ENCODE assay signal across 6 cellular contexts in the genomic region with DNA sequence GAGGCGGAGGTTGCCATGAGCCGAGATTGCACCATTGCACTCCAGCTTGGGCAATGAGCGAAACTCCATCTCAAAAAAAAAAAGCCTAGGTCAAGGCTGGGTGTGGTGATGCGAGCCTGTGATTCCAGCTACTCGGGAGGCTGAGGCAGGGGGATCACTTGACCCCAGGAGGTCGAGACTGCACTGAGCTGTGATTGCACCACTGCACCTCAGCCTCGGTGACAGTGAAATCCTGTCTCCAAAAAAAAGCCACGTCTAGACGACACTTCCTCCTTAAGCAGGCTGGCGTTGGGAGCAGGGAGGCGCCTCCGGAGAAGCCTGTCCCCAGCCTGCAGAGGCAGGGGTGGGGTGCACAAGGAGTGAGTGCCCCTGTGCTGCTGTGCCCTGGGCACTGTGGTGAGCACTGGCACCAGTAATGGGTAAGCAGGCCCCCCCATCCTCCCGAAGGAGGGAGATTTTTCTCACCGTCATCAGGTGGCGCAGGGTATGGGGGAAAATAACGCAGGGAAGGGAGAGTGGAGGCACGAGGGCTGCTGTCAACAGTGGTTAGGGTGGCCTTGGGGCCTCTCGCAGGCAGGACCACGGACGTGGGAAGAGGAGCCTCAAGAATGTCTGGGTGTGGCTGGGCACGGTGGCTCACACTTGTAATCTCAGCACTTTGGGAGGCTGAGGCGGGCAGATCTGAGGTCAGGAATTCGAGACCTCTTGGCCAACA. TPM values are rescaled to one million over a fixed set of nuclear protein-coding genes. Genes with fewer than 3 reads are reported as not detected.
DNase-seq lines count a peak whose midpoint lies in the region; ATAC-seq and TF ChIP-seq lines count a peak whose summit lies in the region.

No MANE protein-coding gene starts in this region.

- H3K27me3 Mint-ChIP-seq in T-helper 2 cell treated with Interferon-gamma antibody and Interleukin-4, amounts not matched to agents 5 μg/mL and 100 μg/mL, for 36 hours (ENCODE audit: low read depth), result no peaks in the 10 kb centered on the region

- TF ChIP-seq POLR2A in right lobe of liver (IDR thresholded peaks at IDR 0.05), result no peak

- H3K36me3 ChIP-seq in right lobe of liver, result peaks cover 0 to 69% (median 31%) of the 10 kb centered on the region in 4 donors

- 57% methylated on average over 13 of the region's 23 CpGs for WGBS in right lobe of liver (ENCODE audit: insufficient coverage, low coverage, low lambda C conversion rate, missing lambda C conversion rate)

- H3K27ac ChIP-seq in right lobe of liver, result no peak overlapping the region

- H3K4me1 Mint-ChIP-seq in T-helper 2 cell treated with Interferon-gamma antibody and Interleukin-4, amounts not matched to agents 5 μg/mL and 100 μg/mL, for 36 hours (ENCODE audit: low read depth), result peaks cover 25% of the 10 kb centered on the region

- intact Hi-C loops in right lobe of liver (cut with DNase I), result no loop called here

- TF ChIP-seq CTCF in right lobe of liver (IDR thresholded peaks at IDR 0.05), result no peak

- H3K9me3 ChIP-seq in right lobe of liver, result no peaks in the 10 kb centered on the region

- ATAC-seq in right lobe of liver, result peak; percentile 2 to 8 (median 4)
- no peak for ATAC-seq in GM21619 (IDR thresholded peaks at IDR 0.05; ENCODE audit: unreplicated experiment)
- ATAC-seq in GM18858 (IDR thresholded peaks at IDR 0.05; ENCODE audit: unreplicated experiment), result no peak

- H3K27ac Mint-ChIP-seq in T-helper 2 cell treated with Interferon-gamma antibody and Interleukin-4, amounts not matched to agents 5 μg/mL and 100 μg/mL, for 36 hours, result peak overlapping the region; percentile 86

- peak overlapping the region in 1 of 3 donors; percentile 10 for H3K4me3 ChIP-seq in right lobe of liver

- peak; percentile 75 for DNase-seq in ELR (ENCODE audit: low read depth)
- DNase-seq in T-helper 2 cell treated with Interferon-gamma antibody and Interleukin-4, amounts not matched to agents 5 μg/mL and 100 μg/mL, for 36 hours (ENCODE audit: low spot score), result peak; percentile 73
- DNase-seq in right lobe of liver, result no peak
- DNase-seq in NCI-H1694 treated with DMSO at 0.1 percent for 48 hours (lab: John Stamatoyannopoulos, UW), result no peak

- H3K4me3 Mint-ChIP-seq in T-helper 2 cell treated with Interferon-gamma antibody and Interleukin-4, amounts not matched to agents 5 μg/mL and 100 μg/mL, for 36 hours, result peak overlapping the region; percentile 52

- no peaks in the 10 kb centered on the region for H3K27me3 ChIP-seq in right lobe of liver

- H3K4me1 ChIP-seq in right lobe of liver, result peaks cover 0 to 1% (median under 1%) of the 10 kb centered on the region in 4 donors

- H3K9me3 Mint-ChIP-seq in T-helper 2 cell treated with Interferon-gamma antibody and Interleukin-4, amounts not matched to agents 5 μg/mL and 100 μg/mL, for 36 hours, result no peaks in the 10 kb centered on the region

- H3K36me3 Mint-ChIP-seq in T-helper 2 cell treated with Interferon-gamma antibody and Interleukin-4, amounts not matched to agents 5 μg/mL and 100 μg/mL, for 36 hours (ENCODE audit: low read depth), result peaks cover 54% of the 10 kb centered on the region

RNA-seq across cellular contexts. Expression of a gene that starts 0.7 kb away (rescaled TPM):
- 1 to 10 TPM; 2.9 to 6.8 (median 5.0) TPM for total RNA-seq in right lobe of liver

RNA-seq across cellular contexts. Expression of a gene that starts 6.0 kb away (rescaled TPM):
- total RNA-seq in right lobe of liver, result 10 to 100 TPM; 11.2 to 19.9 (median 18.4) TPM

RNA-seq across cellular contexts. Expression of a gene that starts 7.5 kb away (rescaled TPM):
- total RNA-seq in right lobe of liver, result 100 to 1,000 TPM in 2 of 6 experiments, 10 to 100 TPM in 4; 68.5 to 142 (median 81.4) TPM

RNA-seq across cellular contexts. Expression of a gene that starts 9.7 kb away (rescaled TPM):
- 10 to 100 TPM; 12.6 to 18.6 (median 15.0) TPM for total RNA-seq in right lobe of liver

RNA-seq across cellular contexts. Expression of a gene that starts 26.1 kb away (rescaled TPM):
- total RNA-seq in right lobe of liver, result 100 to 1,000 TPM in 1 of 6 experiments, 10 to 100 TPM in 5; 68.5 to 119 (median 88.9) TPM

Comparison
In these comparisons a context has a peak if more than half of its experiments do, and no peak if none do; other contexts are left out.
1. DNase-seq: peak in ELR (single experiment) and T-helper 2 cell treated with Interferon-gamma antibody and Interleukin-4, amounts not matched to agents 5 μg/mL and 100 μg/mL, for 36 hours (single experiment); none in right lobe of liver (0 of 3) and NCI-H1694 treated with DMSO at 0.1 percent for 48 hours (single experiment).
2. ATAC-seq: peak in right lobe of liver (4 of 4); none in GM21619 (single experiment) and GM18858 (single experiment).